Comparison of ENCODE assay signal across 9 cellular contexts in the genomic region with DNA sequence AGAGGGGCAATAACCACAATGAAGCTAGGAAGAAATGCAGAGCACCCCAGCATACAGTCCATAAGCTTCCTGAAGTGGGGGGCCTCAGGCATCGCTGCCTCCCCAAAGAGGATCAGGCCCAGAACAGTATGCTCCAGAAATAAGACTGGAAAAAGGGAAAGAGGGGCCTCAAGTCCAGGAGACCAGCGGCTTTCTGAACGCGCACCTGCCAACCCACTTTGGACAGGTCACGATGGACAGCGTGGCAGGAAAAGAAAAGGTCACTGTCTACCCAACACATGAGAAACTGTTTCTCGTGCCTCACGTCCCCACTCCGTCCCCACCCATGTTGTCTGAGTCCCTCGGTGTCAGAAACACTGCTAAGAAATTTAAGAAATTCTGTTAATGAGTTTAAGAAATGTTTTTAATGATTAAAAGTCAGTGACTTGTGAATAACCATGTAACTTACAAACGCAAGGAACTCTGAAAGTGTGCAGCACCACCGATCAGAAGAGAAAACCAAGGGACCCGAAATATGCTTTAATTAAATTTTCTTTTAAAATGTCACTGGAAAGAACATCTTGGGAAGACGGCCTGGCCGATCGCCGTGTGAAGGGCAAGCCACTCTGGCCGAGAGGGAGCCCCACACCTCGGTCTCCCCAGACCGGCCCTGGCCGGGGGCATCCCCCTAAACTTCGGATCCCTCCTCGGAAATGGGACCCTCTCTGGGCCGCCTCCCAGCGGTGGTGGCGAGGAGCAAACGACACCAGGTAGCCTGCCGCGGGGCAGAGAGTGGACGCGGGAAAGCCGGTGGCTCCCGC. TPM values are rescaled to one million over a fixed set of nuclear protein-coding genes. Genes with fewer than 3 reads are reported as not detected.
A peak's percentile ranks its signal among the peaks of the same experiment; 100 is the strongest.
DNase-seq lines count a peak whose midpoint lies in the region; ATAC-seq and TF ChIP-seq lines count a peak whose summit lies in the region.
"Had no signal": no experiment of that assay in that cellular context is flagged by ENCODE, and none has a peak within 500 bp of the region (broad histone marks: within the 10 kb centered on the region; RNA-seq: fewer than 3 reads in every experiment).

No MANE protein-coding gene starts in this region.

- in situ Hi-C loops in KBM-7 (cut with MboI; ENCODE audit: low pct_unique_long_range_greater_than_20kb, low sequenced_read_pairs): no loop called here

- peaks cover 6% of the 10 kb centered on the region for H3K79me2 ChIP-seq in fibroblast of lung (ENCODE audit: control insufficient read depth, insufficient read depth, low read length)

- ATAC-seq in RWPE2 (ENCODE audit: low read depth) (no peak), omental fat pad (ENCODE audit: low FRiP score) (peak; percentile 19)

- H3K27me3 ChIP-seq in RWPE2 (ENCODE audit: insufficient read depth, poor library complexity, severe bottlenecking): no peaks in the 10 kb centered on the region
- no peaks in the 10 kb centered on the region for H3K27me3 ChIP-seq in fibroblast of lung (ENCODE audit: control insufficient read depth, insufficient read depth, low read length)

- H3K4me3 ChIP-seq in GM12875 (ENCODE audit: low read depth, low read length) (no peak overlapping the region), RWPE2 (ENCODE audit: severe bottlenecking) (peak overlapping the region; percentile 57), fibroblast of lung (replicated peaks in 1 of 4; ENCODE audit: control extremely low read depth in 1 of 4, insufficient read depth in 1 of 4, low read depth in 3 of 4, low read length in 4 of 4) (peak overlapping the region; percentile 24 to 55 (median 46))

- 0 out of 2 replicates have a peak, but pooled peaks have one; percentile 4 for TF ChIP-seq CTCF in GM12875 (IDR thresholded peaks at IDR 0.05; ENCODE audit: borderline replicate concordance, insufficient read depth, low read depth, low read length)
- TF ChIP-seq CTCF in RWPE2 (IDR thresholded peaks at IDR 0.05; ENCODE audit: poor library complexity, severe bottlenecking): peak; percentile 22
- TF ChIP-seq CTCF in fibroblast of lung (conservative IDR thresholded peaks at IDR 0.05 in 1 of 2, IDR thresholded peaks at IDR 0.05 in 1 of 2; ENCODE audit: low read depth in 1 of 2, low read length in 2 of 2): peak in 1 of 2 donors; percentile 23
- no peak for TF ChIP-seq CTCF in omental fat pad (IDR thresholded peaks at IDR 0.05)

- H3K4me1 ChIP-seq in RWPE2 (ENCODE audit: insufficient read depth, poor library complexity, severe bottlenecking) (no peaks in the 10 kb centered on the region), fibroblast of lung (ENCODE audit: control insufficient read depth, extremely low read depth, insufficient read depth, low read length) (peaks cover 3% of the 10 kb centered on the region)

- no peaks in the 10 kb centered on the region for H4K20me1 ChIP-seq in fibroblast of lung (ENCODE audit: control insufficient read depth, extremely low read depth, insufficient read depth, low read length)

- no peaks in the 10 kb centered on the region for H3K9me3 ChIP-seq in RWPE2 (ENCODE audit: severe bottlenecking)
- H3K9me3 ChIP-seq in fibroblast of lung (ENCODE audit: control insufficient read depth, insufficient read depth, low read depth, low read length): no peaks in the 10 kb centered on the region
- H3K9me3 ChIP-seq: neutrophil had no signal

- peak overlapping the region; percentile 63 for H2AFZ ChIP-seq in fibroblast of lung (ENCODE audit: low read length)

- H3K36me3 ChIP-seq in RWPE2 (ENCODE audit: low read depth): no peaks in the 10 kb centered on the region
- no peaks in the 10 kb centered on the region for H3K36me3 ChIP-seq in fibroblast of lung (ENCODE audit: control insufficient read depth, insufficient read depth, low read length)
- H3K36me3 ChIP-seq: neutrophil had no signal

- no peak overlapping the region for H3K27ac ChIP-seq in RWPE2 (ENCODE audit: poor library complexity, severe bottlenecking)
- H3K27ac ChIP-seq in fibroblast of lung (ENCODE audit: insufficient read depth, low read length): peak overlapping the region; percentile 30
- H3K27ac ChIP-seq: neutrophil had no signal

- peak overlapping the region; percentile 58 for H3K4me2 ChIP-seq in fibroblast of lung (ENCODE audit: extremely low read depth, insufficient read depth, low read length)

- DNase-seq in RWPE2 (ENCODE audit: low spot score) (no peak), fibroblast of lung (ENCODE audit: low read depth in 2 of 2) (peak in 1 of 2 donors; percentile 40), omental fat pad (ENCODE audit: low spot score) (no peak), activated gamma-delta T cell treated with Interleukin-2 at 50 U/mL for 16 hours (no peak), KBM-7 (no peak), SIG-M5 treated with dmso at 0.1 percent for 504 hours (lab: John Stamatoyannopoulos, UW; ENCODE audit: unreplicated experiment) (no peak), NCI-H82 (lab: John Stamatoyannopoulos, UW) (no peak)

- H3K9ac ChIP-seq in fibroblast of lung (ENCODE audit: insufficient read depth, low read length): peak overlapping the region; percentile 30

RNA-seq across cellular contexts. Expression of a gene that starts 1.7 kb away (rescaled TPM):
- total RNA-seq in fibroblast of lung (14.9 and 42.8 TPM in 2 replicates), omental fat pad (100 to 1,000 TPM; 199 to 374 (median 218) TPM)
- polyA plus RNA-seq in fibroblast of lung: 32.8 and 37.2 TPM in 2 replicates
- 25.0 and 25.7 TPM in 2 replicates for polyA plus RNA-seq in fibroblast of lung (2012)
- 8.7 and 24.8 TPM in 2 replicates for polyA minus RNA-seq in fibroblast of lung (ENCODE audit: low replicate concordance)

Comparison
In these comparisons a context has a peak if more than half of its experiments do, and no peak if none do; other contexts are left out.
1. CTCF ChIP-seq: peak in GM12875 (single experiment) and RWPE2 (single experiment); none in omental fat pad (0 of 3).